In the genomic region with DNA sequence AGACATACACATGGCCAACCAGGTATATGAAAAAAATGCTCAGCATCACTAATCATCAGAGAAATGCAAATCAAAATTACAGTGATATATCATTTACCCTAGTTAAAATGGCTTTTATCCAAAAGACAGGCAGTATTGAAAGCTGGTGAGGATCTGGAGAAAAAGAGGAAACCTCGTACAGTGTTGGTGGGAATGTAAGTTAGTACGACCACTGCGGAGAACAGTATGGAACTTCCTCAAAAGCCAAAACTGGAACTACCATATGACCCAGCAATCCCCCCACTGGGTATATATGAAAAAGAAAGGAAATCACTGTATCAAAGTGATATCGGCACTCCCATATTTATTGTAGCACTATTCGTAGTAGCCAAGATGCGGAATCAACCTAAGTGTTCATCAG, we compare ENCODE assay signal across 9 cellular contexts.
"Had no signal": no experiment of that assay in that cellular context is flagged by ENCODE, and none has a peak within 500 bp of the region (broad histone marks: within the 10 kb centered on the region; RNA-seq: fewer than 3 reads in every experiment).

No MANE protein-coding gene starts in this region.

- H3K4me1 ChIP-seq: HAP-1 had no signal

- H3K9me3 ChIP-seq: HAP-1 had no signal

- H3K4me3 Mint-ChIP-seq: HFFc6, IgD-negative memory B cell had no signal

- ATAC-seq: HCT116, HepG2 had no signal

- H3K27me3 Mint-ChIP-seq: IgD-negative memory B cell had no signal

- H3K9me3 Mint-ChIP-seq: HFFc6, IgD-negative memory B cell had no signal

- H3K4me3 ChIP-seq: GM23248, HAP-1 had no signal

- H3K27ac Mint-ChIP-seq: HFFc6, IgD-negative memory B cell had no signal

- DNase-seq: GM23248, GOT3, H7, HFFc6 had no signal

- H3K27ac ChIP-seq: GM23248, HL-60 had no signal
